ENCODE assay signal across 19 cellular contexts in genomic region chr16:11615756-11616447, GRCh38. TPM values are rescaled to one million over a fixed set of nuclear protein-coding genes. Genes with fewer than 3 reads are reported as not detected.
DNase-seq lines count a peak whose midpoint lies in the region; ATAC-seq, FAIRE-seq and TF ChIP-seq lines count a peak whose summit lies in the region.
"Had no signal": no experiment of that assay in that cellular context is flagged by ENCODE, and none has a peak within 500 bp of the region (broad histone marks: within the 10 kb centered on the region; RNA-seq: fewer than 3 reads in every experiment).

No MANE protein-coding gene starts in this region.

- H3K4me3 ChIP-seq in IMR-90 (ENCODE audit: insufficient read depth, low read depth, low read length) (no peak overlapping the region), K562 (no peak overlapping the region), neuronal stem cell (ENCODE audit: low read length in 2 of 2) (no peak overlapping the region), dorsolateral prefrontal cortex (no peak overlapping the region)
- H3K4me3 ChIP-seq: esophagus muscularis mucosa had no signal

- no peak overlapping the region for H3K4ac ChIP-seq in IMR-90 (ENCODE audit: low read depth, low read length)
- H3K4ac ChIP-seq in neuronal stem cell (ENCODE audit: low read length), result no peak overlapping the region

- peak; percentile 63; the same call in 1 of the 2 replicates for TF ChIP-seq EP300 in K562 (IDR thresholded peaks at IDR 0.05; ENCODE audit: low read length)

- H2BK20ac ChIP-seq in IMR-90 (ENCODE audit: low read depth, low read length), result no peak overlapping the region

- POLR2A ChIA-PET in IMR-90 (lab: Charles Lee; ENCODE audit: unreplicated experiment) (interaction anchor here (0.6 kb wide), 1 partner anchor 30 kb away, joined by 7 read pairs; no protein-coding TSS in a partner anchor), K562 (lab: Yijun Ruan, JAX) (interaction anchor here (0.6 to 1.3 kb wide), 5 partner anchors 9 to 26 kb away, joined by 3 read pairs; no protein-coding TSS in a partner anchor)

- H2AK9ac ChIP-seq in IMR-90 (replicated peaks; ENCODE audit: low read depth, low read length, poor library complexity), result peak overlapping the region; percentile 44

- no peak overlapping the region for H3K4me2 ChIP-seq in IMR-90 (ENCODE audit: low read depth, low read length)
- peak overlapping the region; percentile 34; the same call in 1 of the 2 replicates for H3K4me2 ChIP-seq in K562 (ENCODE audit: insufficient read depth, low read length)
- no peak overlapping the region for H3K4me2 ChIP-seq in neuronal stem cell (ENCODE audit: insufficient read depth, low read length, poor library complexity, severe bottlenecking)

- H2AFZ ChIP-seq in IMR-90 (replicated peaks; ENCODE audit: low read length, poor library complexity) (no peak overlapping the region), K562 (ENCODE audit: low read depth, low read length) (no peak overlapping the region), neuronal stem cell (ENCODE audit: low read length) (no peak overlapping the region)
- H2AFZ ChIP-seq: parathyroid adenoma had no signal

- H3K23ac ChIP-seq in IMR-90 (ENCODE audit: low read depth, low read length) (no peak overlapping the region), neuronal stem cell (ENCODE audit: low read depth, low read length, poor library complexity) (no peak overlapping the region)

- H3K36me3 ChIP-seq in IMR-90 (ENCODE audit: control insufficient read depth, insufficient read depth, low read length) (no peaks in the 10 kb centered on the region), K562 (ENCODE audit: control insufficient read depth, insufficient read depth, low read length) (no peaks in the 10 kb centered on the region), neuronal stem cell (replicated peaks in 1 of 2; ENCODE audit: control insufficient read depth in 2 of 2, insufficient read depth in 2 of 2, low read length in 2 of 2) (no peaks in the 10 kb centered on the region)
- H3K36me3 ChIP-seq: BE2C, esophagus muscularis mucosa had no signal

- H3K27me3 ChIP-seq in IMR-90 (ENCODE audit: control insufficient read depth, insufficient read depth, low read length) (no peaks in the 10 kb centered on the region), K562 (ENCODE audit: control insufficient read depth in 2 of 2, insufficient read depth in 2 of 2, low read length in 2 of 2) (no peaks in the 10 kb centered on the region), neuronal stem cell (ENCODE audit: control insufficient read depth in 3 of 3, insufficient read depth in 3 of 3, low read depth in 1 of 3, low read length in 3 of 3) (peaks cover 0 to 26% (median 0%) of the 10 kb centered on the region in 3 experiments), dorsolateral prefrontal cortex (no peaks in the 10 kb centered on the region)
- H3K27me3 ChIP-seq: BE2C, esophagus muscularis mucosa had no signal

- dilution Hi-C loops in IMR-90 (cut with HindIII; ENCODE audit: low sequenced_read_pairs, unreplicated experiment), result no loop called here

- FAIRE-seq in K562 (lab: Jason Lieb, UNC), result peak; percentile 82
- FAIRE-seq: islet of Langerhans had no signal

- H2BK120ac ChIP-seq in IMR-90 (ENCODE audit: low read depth, low read length), result no peak overlapping the region
- no peak overlapping the region for H2BK120ac ChIP-seq in neuronal stem cell (ENCODE audit: low read depth, low read length)

- H4K91ac ChIP-seq in IMR-90 (ENCODE audit: insufficient read depth, low read depth, low read length), result no peak overlapping the region
- H4K91ac ChIP-seq in neuronal stem cell (ENCODE audit: low read depth, low read length, poor library complexity), result no peak overlapping the region

- intact Hi-C loops in IMR-90 (cut with micrococcal nuclease) (no loop called here), K562 (cut with micrococcal nuclease) (no loop called here), dorsolateral prefrontal cortex (cut with DNase I) (no loop called here)

- H4K8ac ChIP-seq in IMR-90 (ENCODE audit: low read depth in 2 of 2, low read length in 2 of 2) (no peak overlapping the region), neuronal stem cell (ENCODE audit: low read depth, low read length) (no peak overlapping the region)

- H3K9me3 ChIP-seq in IMR-90 (ENCODE audit: control insufficient read depth, insufficient read depth, low read length) (no peaks in the 10 kb centered on the region), K562 (replicated peaks; ENCODE audit: control insufficient read depth, insufficient read depth, low read depth, low read length) (no peaks in the 10 kb centered on the region; the same call in 1 of the 2 replicates), neuronal stem cell (replicated peaks in 1 of 2; ENCODE audit: control insufficient read depth in 2 of 2, insufficient read depth in 1 of 2, low read depth in 1 of 2, low read length in 2 of 2) (peaks cover 0 to 5% of the 10 kb centered on the region in 2 donors)
- H3K9me3 ChIP-seq: BE2C, esophagus muscularis mucosa had no signal

- no peak overlapping the region for H4K5ac ChIP-seq in IMR-90 (ENCODE audit: low read depth, low read length)

- TF ChIP-seq RAD21 in IMR-90 (IDR thresholded peaks at IDR 0.05; ENCODE audit: low read length) (no peak), K562 (CRISPR knock-in tag; conservative IDR thresholded peaks at IDR 0.05 in 1 of 2, IDR thresholded peaks at IDR 0.05 in 1 of 2) (no peak)

- in situ Hi-C loops in IMR-90 (cut with MboI; ENCODE audit: low sequenced_read_pairs), result no loop called here
- in situ Hi-C loops in K562 (cut with MboI), result no loop called here

- ATAC-seq in IMR-90 (ENCODE audit: low read depth) (no peak), K562 (peak; percentile 22; the same call in 2 of the 3 replicates), GM21423 (IDR thresholded peaks at IDR 0.05; ENCODE audit: unreplicated experiment) (no peak)

- DNase-seq in ELF-1 (ENCODE audit: low read depth, low spot score) (peak; percentile 56), IMR-90 (peak; percentile 41), K562 (ENCODE audit: extremely low read depth in 1 of 4, low spot score in 3 of 4) (peak in 3 of 4 experiments; percentile 20 to 52 (median 42)), neuronal stem cell (ENCODE audit: low spot score) (no peak), dorsolateral prefrontal cortex (no peak), NCI-H1092 treated with DMSO at 0.1 percent for 48 hours (lab: John Stamatoyannopoulos, UW) (no peak)
- DNase-seq: activated effector memory CD4-positive, alpha-beta T cell treated with anti-CD3 and anti-CD28 coated beads, Interleukin-2, amount 50 U/mL, for 16 hours; BE2C; caudate nucleus; glutamatergic neuron; naive B cell; NCI-H146; NCI-H748 treated with DMSO at 0.1 percent for 48 hours; stimulated activated CD4-positive, alpha-beta T cell treated with anti-CD3 and anti-CD28 coated beads, Interleukin-4, amount 100 ng/mL, for 24 hours; substantia nigra had no signal

- TF ChIP-seq CTCF in IMR-90 (conservative IDR thresholded peaks at IDR 0.05; ENCODE audit: low read depth, low read length) (no peak), K562 (IDR thresholded peaks at IDR 0.05 in 2 of 3, conservative IDR thresholded peaks at IDR 0.05 in 1 of 3; ENCODE audit: insufficient read depth in 2 of 3, low read depth in 1 of 3, low read length in 3 of 3) (no peak), dorsolateral prefrontal cortex (IDR thresholded peaks at IDR 0.05 in 54 of 56, conservative IDR thresholded peaks at IDR 0.05 in 2 of 56; ENCODE audit: low read depth in 1 of 56, partially characterized antibody in 56 of 56) (no peak)

- CTCF ChIA-PET in IMR-90 (lab: Yijun Ruan, JAX) (no interaction called here), K562 (lab: Yijun Ruan, JAX; ENCODE audit: low intra/inter-chr PET ratio) (no interaction called here)

- WGBS in IMR-90 (ENCODE audit: extremely low coverage in 2 of 2, insufficient read length in 1 of 2), 2 experiments, result no CpG with 5 or more reads among the region's 8 CpGs
- WGBS in K562 (ENCODE audit: insufficient coverage, low coverage, missing lambda C conversion rate), result 8% methylated on average over 8 of the region's 8 CpGs
- whole genome bisulfite sequencing in neuronal stem cell (ENCODE audit: extremely low coverage in 2 of 2, insufficient read length in 2 of 2, insufficient replicate concordance in 1 of 2), 2 donors, result no CpG with 5 or more reads among the region's 8 CpGs

- H2AK5ac ChIP-seq in IMR-90 (ENCODE audit: low read depth, low read length), result peak overlapping the region; percentile 1; the same call in 1 of the 2 replicates
- H2AK5ac ChIP-seq in neuronal stem cell (ENCODE audit: low read depth, low read length), result peak overlapping the region; percentile 37

- H3K4me1 ChIP-seq in IMR-90 (ENCODE audit: control insufficient read depth, insufficient read depth, low read length), result peaks cover 8% of the 10 kb centered on the region
- peaks cover 30 to 35% of the 10 kb centered on the region in 2 experiments for H3K4me1 ChIP-seq in K562 (replicated peaks in 1 of 2; ENCODE audit: control insufficient read depth in 2 of 2, insufficient read depth in 2 of 2, low read length in 2 of 2)
- peaks cover 0 to 11% of the 10 kb centered on the region in 2 donors for H3K4me1 ChIP-seq in neuronal stem cell (ENCODE audit: control insufficient read depth in 2 of 2, insufficient read depth in 1 of 2, low read depth in 1 of 2, low read length in 2 of 2)
- H3K4me1 ChIP-seq: BE2C, esophagus muscularis mucosa had no signal

- no peak overlapping the region for H3K14ac ChIP-seq in IMR-90 (replicated peaks; ENCODE audit: low read depth, low read length)
- no peak overlapping the region for H3K14ac ChIP-seq in neuronal stem cell (ENCODE audit: low read length)

- H2BK5ac ChIP-seq in IMR-90 (ENCODE audit: low read depth, low read length, poor library complexity, severe bottlenecking) (no peak overlapping the region), neuronal stem cell (ENCODE audit: low read length) (no peak overlapping the region)

- H3K56ac ChIP-seq in IMR-90 (ENCODE audit: extremely low read depth, insufficient read depth, low read length), result no peak overlapping the region

- no peaks in the 10 kb centered on the region for H4K20me1 ChIP-seq in IMR-90 (ENCODE audit: insufficient read depth, low read length)
- H4K20me1 ChIP-seq in K562 (replicated peaks; ENCODE audit: control insufficient read depth, insufficient read depth, low read length), result no peaks in the 10 kb centered on the region

- H3K27ac ChIP-seq in IMR-90 (ENCODE audit: insufficient read depth, low read length) (no peak overlapping the region), K562 (ENCODE audit: extremely low read depth, low read depth, low read length) (no peak overlapping the region), neuronal stem cell (replicated peaks; ENCODE audit: low read length) (no peak overlapping the region), dorsolateral prefrontal cortex (no peak overlapping the region)
- H3K27ac ChIP-seq: esophagus muscularis mucosa, parathyroid adenoma had no signal

- TF ChIP-seq POLR2A in IMR-90 (IDR thresholded peaks at IDR 0.05; ENCODE audit: low read depth, low read length) (no peak), K562 (conservative IDR thresholded peaks at IDR 0.05) (no peak)

- H2BK15ac ChIP-seq in IMR-90 (ENCODE audit: low read depth, low read length) (0 out of 3 replicates have a peak overlapping the region, but pooled peaks have one; percentile 0), neuronal stem cell (ENCODE audit: low read length) (no peak overlapping the region)

- H3K9ac ChIP-seq in IMR-90 (ENCODE audit: low read depth, low read length) (no peak overlapping the region), K562 (ENCODE audit: insufficient read depth in 1 of 2, low read depth in 2 of 2, low read length in 2 of 2) (no peak overlapping the region), neuronal stem cell (ENCODE audit: low read depth, low read length, poor library complexity) (no peak overlapping the region)
- H3K9ac ChIP-seq: parathyroid adenoma had no signal

- H3K9me1 ChIP-seq in IMR-90 (ENCODE audit: insufficient read depth, low read length), result peaks cover 3% of the 10 kb centered on the region
- H3K9me1 ChIP-seq in K562 (ENCODE audit: control insufficient read depth, insufficient read depth, low read length), result no peaks in the 10 kb centered on the region

- no peaks in the 10 kb centered on the region for H3K79me1 ChIP-seq in IMR-90 (ENCODE audit: low read depth in 1 of 2, low read length in 2 of 2)
- H3K79me1 ChIP-seq in neuronal stem cell (ENCODE audit: low read depth, low read length), result no peaks in the 10 kb centered on the region

- no peaks in the 10 kb centered on the region for H3K79me2 ChIP-seq in K562 (ENCODE audit: control insufficient read depth, insufficient read depth, low read length)
- H3K79me2 ChIP-seq: parathyroid adenoma had no signal

- no peak overlapping the region for H2BK12ac ChIP-seq in neuronal stem cell (ENCODE audit: low read length)

- H3K18ac ChIP-seq in IMR-90 (ENCODE audit: low read depth, low read length) (no peak overlapping the region), neuronal stem cell (ENCODE audit: low read length) (no peak overlapping the region)

- BruUV-seq in IMR-90 (replicated peaks; lab: Mats Ljungman, UMichigan) (no TSS peak), K562 (replicated peaks; lab: Mats Ljungman, UMichigan) (no TSS peak)

RNA-seq across cellular contexts. Expression of gene LITAF, which starts 29.2 kb away (rescaled TPM):
- total RNA-seq in IMR-90 (2012; rRNA removed) (96.9 and 113 TPM in 2 replicates), K562 (2014; rRNA removed) (4.1 and 6.2 TPM in 2 replicates), K562 (2014; rRNA removed; fragmentation: Illumina TruSeq; extraction: Trizol) (7.5 and 10.0 TPM in 2 replicates), K562 (2015; rRNA removed; fragmentation: Illumina TruSeq; extraction: Trizol) (11.1 and 11.9 TPM in 2 replicates), K562 (2021) (10.8 and 13.9 TPM in 2 replicates), dorsolateral prefrontal cortex (100 to 1,000 TPM in 7 of 120 experiments, 10 to 100 TPM in 113; 14.7 to 172 (median 49.8) TPM)
- polyA plus RNA-seq in IMR-90 (2012; rRNA removed) (203 and 206 TPM in 2 replicates), K562 (2011; rRNA removed) (4.4 and 7.8 TPM in 2 replicates), K562 (2014; fragmentation: Illumina TruSeq; extraction: Trizol) (14.1 and 14.8 TPM in 2 replicates), K562 (2014; fragmentation: Nextera tagmentation; extraction: Ambion mirVana) (10 to 100 TPM; 14.9 to 17.8 TPM), K562 (2014; rRNA removed) (4.9 and 6.8 TPM in 2 replicates)
- 126 and 616 TPM in 2 replicates for polyA plus RNA-seq in IMR-90 (2012; cell fraction: cytosol; rRNA removed)
- polyA plus RNA-seq in IMR-90 (2012; cell fraction: nucleus; rRNA removed; ENCODE audit: low replicate concordance), result 97.8 and 160 TPM in 2 replicates
- total RNA-seq in K562 (2011; cell fraction: chromatin; rRNA removed; ENCODE audit: low replicate concordance), result 1.8 and 3.5 TPM in 2 replicates
- 1.3 and 2.8 TPM in 2 replicates for total RNA-seq in K562 (2011; cell fraction: nucleolus; rRNA removed)
- 1.2 and 3.2 TPM in 2 replicates for total RNA-seq in K562 (2011; cell fraction: nucleoplasm; rRNA removed)
- polyA plus RNA-seq in K562 (2011; cell fraction: cytosol; rRNA removed), result 15.6 and 16.4 TPM in 2 replicates
- 4.4 and 4.7 TPM in 2 replicates for polyA plus RNA-seq in K562 (2011; cell fraction: nucleus; rRNA removed)
- polyA plus RNA-seq in K562 (2012), result 14.5 and 40.7 TPM in 2 replicates
- 2.9 and 3.1 TPM in 2 replicates for polyA minus RNA-seq in K562 (2011; rRNA and poly(A)+ RNA removed)
- polyA minus RNA-seq in K562 (2011; cell fraction: cytosol; rRNA and poly(A)+ RNA removed), result 2.1 and 4.6 TPM in 2 replicates
- 1.2 and 2.2 TPM in 2 replicates for polyA minus RNA-seq in K562 (2011; cell fraction: nucleus; rRNA and poly(A)+ RNA removed)
- 85.6 TPM for polyA plus RNA-seq in neuronal stem cell (2013, experiment 1 of 2)
- polyA plus RNA-seq in neuronal stem cell (2013, experiment 2 of 2), result 87.4 TPM

RNA-seq across cellular contexts. Expression of gene SNN, which starts 52.4 kb away (rescaled TPM):
- 8.6 and 10.0 TPM in 2 replicates for total RNA-seq in IMR-90 (2012; rRNA removed)
- polyA plus RNA-seq in IMR-90 (2012; rRNA removed), result 11.8 and 13.0 TPM in 2 replicates
- 9.3 and 14.5 TPM in 2 replicates for polyA plus RNA-seq in IMR-90 (2012; cell fraction: cytosol; rRNA removed)
- polyA plus RNA-seq in IMR-90 (2012; cell fraction: nucleus; rRNA removed; ENCODE audit: low replicate concordance), result 7.9 and 13.2 TPM in 2 replicates
- total RNA-seq in K562 (2011; cell fraction: chromatin; rRNA removed; ENCODE audit: low replicate concordance), result 0.81 and 2.2 TPM in 2 replicates
- 1.7 and 2.0 TPM in 2 replicates for total RNA-seq in K562 (2011; cell fraction: nucleolus; rRNA removed)
- 1.8 and 2.4 TPM in 2 replicates for total RNA-seq in K562 (2011; cell fraction: nucleoplasm; rRNA removed)
- total RNA-seq in K562 (2014; rRNA removed), result 1.4 and 2.4 TPM in 2 replicates
- total RNA-seq in K562 (2014; rRNA removed; fragmentation: Illumina TruSeq; extraction: Trizol), result 1.5 and 1.6 TPM in 2 replicates
- total RNA-seq in K562 (2015; rRNA removed; fragmentation: Illumina TruSeq; extraction: Trizol), result 2.8 and 3.0 TPM in 2 replicates
- 2.0 and 2.9 TPM in 2 replicates for total RNA-seq in K562 (2021)
- 2.2 and 2.3 TPM in 2 replicates for polyA plus RNA-seq in K562 (2011; rRNA removed)
- polyA plus RNA-seq in K562 (2011; cell fraction: cytosol; rRNA removed), result 2.3 and 2.9 TPM in 2 replicates
- 1.2 and 2.1 TPM in 2 replicates for polyA plus RNA-seq in K562 (2011; cell fraction: nucleus; rRNA removed)
- polyA plus RNA-seq in K562 (2012), result 3.0 and 3.7 TPM in 2 replicates
- 1.9 and 2.6 TPM in 2 replicates for polyA plus RNA-seq in K562 (2014; fragmentation: Illumina TruSeq; extraction: Trizol)
- under 1 TPM; 0.07 to 0.22 TPM for polyA plus RNA-seq in K562 (2014; fragmentation: Nextera tagmentation; extraction: Ambion mirVana)
- 1.9 and 2.5 TPM in 2 replicates for polyA plus RNA-seq in K562 (2014; rRNA removed)
- 1.4 TPM in 2 replicates for polyA minus RNA-seq in K562 (2011; rRNA and poly(A)+ RNA removed)
- 0.67 and 1.7 TPM in 2 replicates for polyA minus RNA-seq in K562 (2011; cell fraction: cytosol; rRNA and poly(A)+ RNA removed)
- polyA minus RNA-seq in K562 (2011; cell fraction: nucleus; rRNA and poly(A)+ RNA removed), result 0.94 and 2.0 TPM in 2 replicates
- polyA plus RNA-seq in neuronal stem cell (2013, experiment 1 of 2), result 84.2 TPM
- polyA plus RNA-seq in neuronal stem cell (2013, experiment 2 of 2), result 83.6 TPM
- total RNA-seq in dorsolateral prefrontal cortex, result 100 to 1,000 TPM in 118 of 120 experiments, 10 to 100 TPM in 2; 90.3 to 278 (median 166) TPM

Comparison
In these comparisons a context has a peak if more than half of its experiments do, and no peak if none do; other contexts are left out.
1. DNase-seq: peak in ELF-1 (single experiment), IMR-90 (single experiment) and K562 (3 of 4); none in neuronal stem cell (single experiment), dorsolateral prefrontal cortex (0 of 10) and NCI-H1092 treated with DMSO at 0.1 percent for 48 hours (single experiment).